In genomic region chr6:111686249-111686997, GRCh38 we compare ENCODE assay signal across 11 cellular contexts.
DNase-seq lines count a peak whose midpoint lies in the region; TF ChIP-seq lines count a peak whose summit lies in the region.
"Had no signal": no experiment of that assay in that cellular context is flagged by ENCODE, and none has a peak within 500 bp of the region (broad histone marks: within the 10 kb centered on the region; RNA-seq: fewer than 3 reads in every experiment).

No MANE protein-coding gene starts in this region.

- intact Hi-C loops in A673 (cut with micrococcal nuclease; ENCODE audit: unreplicated experiment), result no loop called here
- intact Hi-C loops in esophagus squamous epithelium (cut with DNase I), result no loop called here

- H3K27me3 ChIP-seq in A673 (replicated peaks; ENCODE audit: insufficient read depth, low read depth, low read length, poor library complexity) (no peaks in the 10 kb centered on the region), esophagus squamous epithelium (no peaks in the 10 kb centered on the region)

- TF ChIP-seq CTCF in A673 (conservative IDR thresholded peaks at IDR 0.05; ENCODE audit: low read depth, low read length), result no peak
- TF ChIP-seq CTCF in esophagus squamous epithelium (IDR thresholded peaks at IDR 0.05), result no peak
- TF ChIP-seq CTCF in nephron progenitor cell (IDR thresholded peaks at IDR 0.05), result no peak

- H3K4me1 ChIP-seq in A673 (ENCODE audit: insufficient read depth, low read length, poor library complexity, severe bottlenecking), result peaks cover 9% of the 10 kb centered on the region
- peaks cover 0 to 68% (median 39%) of the 10 kb centered on the region in 3 donors for H3K4me1 ChIP-seq in esophagus squamous epithelium

- peaks cover 68% of the 10 kb centered on the region for H3K4me1 Mint-ChIP-seq in nephron progenitor cell
- H3K4me1 Mint-ChIP-seq: B cell had no signal

- WGBS in esophagus squamous epithelium, 2 donors, result 37 to 57% methylated on average over 16 to 20 of the region's 20 CpGs

- POLR2A ChIA-PET in A673 (lab: Charles Lee; ENCODE audit: low non-redundant PET), result no interaction called here

- CTCF ChIA-PET in A673 (lab: Charles Lee), result no interaction called here

- H3K9me3 Mint-ChIP-seq in nephron progenitor cell, result no peaks in the 10 kb centered on the region

- DNase-seq in A673 (ENCODE audit: low spot score), result peak; percentile 24
- peak; percentile 65 for DNase-seq in NCI-H524 treated with DMSO at 0.1 percent for 48 hours (lab: John Stamatoyannopoulos, UW)
- DNase-seq in esophagus squamous epithelium (lab: John Stamatoyannopoulos, UW), result no peak
- peak; percentile 73 for DNase-seq in nephron progenitor cell
- DNase-seq in stimulated activated CD4-positive, alpha-beta T cell treated with anti-CD3 and anti-CD28 coated beads, Interleukin-2, amount 100 ng/mL, for 48 hours, result no peak
- no peak for DNase-seq in SIG-M5 treated with dmso at 0.1 percent for 504 hours (lab: John Stamatoyannopoulos, UW; ENCODE audit: unreplicated experiment)
- DNase-seq in NK-92 (lab: John Stamatoyannopoulos, UW; ENCODE audit: unreplicated experiment), result no peak
- no peak for DNase-seq in A172 (ENCODE audit: low spot score)
- DNase-seq: NCI-H446 treated with DMSO at 0.1 percent for 48 hours, occipital lobe had no signal

- H3K9me3 ChIP-seq in A673 (ENCODE audit: low read depth, low read length, poor library complexity, severe bottlenecking), result no peaks in the 10 kb centered on the region
- H3K9me3 ChIP-seq in esophagus squamous epithelium, result no peaks in the 10 kb centered on the region

- BruUV-seq in A673 (replicated peaks; lab: Mats Ljungman, UMichigan), result no TSS peak

- H3K27ac ChIP-seq in A673 (ENCODE audit: low read depth, low read length, poor library complexity, severe bottlenecking) (no peak overlapping the region), esophagus squamous epithelium (peak overlapping the region; percentile 43 to 89 (median 80))

- H3K4me3 ChIP-seq in A673 (ENCODE audit: low read depth, low read length, poor library complexity, severe bottlenecking) (no peak overlapping the region), esophagus squamous epithelium (no peak overlapping the region)

- H3K4me3 Mint-ChIP-seq in nephron progenitor cell, result peak overlapping the region; percentile 61
- H3K4me3 Mint-ChIP-seq: B cell had no signal

- peak overlapping the region; percentile 95 for H3K27ac Mint-ChIP-seq in nephron progenitor cell
- H3K27ac Mint-ChIP-seq: B cell had no signal

- no peak for TF ChIP-seq POLR2A in esophagus squamous epithelium (IDR thresholded peaks at IDR 0.05)

- no peaks in the 10 kb centered on the region for H3K36me3 ChIP-seq in A673 (ENCODE audit: insufficient read depth, low read length, poor library complexity, severe bottlenecking)
- H3K36me3 ChIP-seq in esophagus squamous epithelium, result peaks cover 0 to 13% (median 3%) of the 10 kb centered on the region in 3 donors

- no peaks in the 10 kb centered on the region for H3K27me3 Mint-ChIP-seq in nephron progenitor cell (ENCODE audit: low read depth, poor library complexity)
- H3K27me3 Mint-ChIP-seq: B cell had no signal

- H3K36me3 Mint-ChIP-seq in nephron progenitor cell (ENCODE audit: low read depth), result peaks cover 63% of the 10 kb centered on the region

Comparison
In these comparisons a context has a peak if more than half of its experiments do, and no peak if none do; other contexts are left out.
1. DNase-seq: peak in A673 (single experiment), NCI-H524 treated with DMSO at 0.1 percent for 48 hours (single experiment) and nephron progenitor cell (single experiment); none in esophagus squamous epithelium (single experiment), stimulated activated CD4-positive, alpha-beta T cell treated with anti-CD3 and anti-CD28 coated beads, Interleukin-2, amount 100 ng/mL, for 48 hours (0 of 2), SIG-M5 treated with dmso at 0.1 percent for 504 hours (single experiment), NK-92 (single experiment) and A172 (single experiment).